ENCODE assay signal across 1 cellular context in the genomic region with DNA sequence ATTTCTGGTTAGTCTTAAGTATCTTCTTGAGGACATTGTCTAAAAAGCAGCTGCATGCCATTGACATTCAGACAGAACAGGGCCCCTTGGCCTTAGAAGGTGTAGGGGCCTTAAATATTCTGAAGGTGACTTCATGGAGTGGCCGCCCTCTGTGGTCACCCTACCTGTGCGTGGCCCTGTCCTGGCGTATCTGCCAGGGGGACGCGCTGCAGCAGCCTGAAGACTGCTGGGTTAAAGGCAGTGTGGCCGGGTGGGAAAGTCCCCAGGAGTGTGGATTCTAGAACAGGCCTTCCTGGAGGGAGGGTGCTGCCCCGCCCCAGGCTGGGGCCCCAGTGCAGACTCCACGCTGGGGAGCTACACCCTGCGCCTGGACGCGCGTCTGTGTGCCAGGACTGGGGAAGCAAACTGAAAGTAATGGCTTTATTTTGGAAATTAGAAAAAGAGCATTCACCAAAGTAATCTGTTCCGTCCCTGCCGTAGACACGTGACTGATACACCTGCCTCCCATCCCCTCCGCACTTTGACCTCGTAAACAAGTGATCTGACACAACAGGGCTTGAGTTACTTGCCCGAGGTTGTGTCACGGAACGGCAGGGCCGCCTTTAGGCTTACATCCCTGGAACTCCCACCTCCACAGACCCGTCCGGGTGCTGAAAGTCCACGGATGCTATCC.
TF ChIP-seq lines count a peak whose summit lies in the region.

No MANE protein-coding gene starts in this region.

TF ChIP-seq in HepG2, 621 proteins besides CTCF, POLR2A, EP300 and RAD21 (continued from another document and continues in another):
- TF ChIP-seq, protein P1, sequence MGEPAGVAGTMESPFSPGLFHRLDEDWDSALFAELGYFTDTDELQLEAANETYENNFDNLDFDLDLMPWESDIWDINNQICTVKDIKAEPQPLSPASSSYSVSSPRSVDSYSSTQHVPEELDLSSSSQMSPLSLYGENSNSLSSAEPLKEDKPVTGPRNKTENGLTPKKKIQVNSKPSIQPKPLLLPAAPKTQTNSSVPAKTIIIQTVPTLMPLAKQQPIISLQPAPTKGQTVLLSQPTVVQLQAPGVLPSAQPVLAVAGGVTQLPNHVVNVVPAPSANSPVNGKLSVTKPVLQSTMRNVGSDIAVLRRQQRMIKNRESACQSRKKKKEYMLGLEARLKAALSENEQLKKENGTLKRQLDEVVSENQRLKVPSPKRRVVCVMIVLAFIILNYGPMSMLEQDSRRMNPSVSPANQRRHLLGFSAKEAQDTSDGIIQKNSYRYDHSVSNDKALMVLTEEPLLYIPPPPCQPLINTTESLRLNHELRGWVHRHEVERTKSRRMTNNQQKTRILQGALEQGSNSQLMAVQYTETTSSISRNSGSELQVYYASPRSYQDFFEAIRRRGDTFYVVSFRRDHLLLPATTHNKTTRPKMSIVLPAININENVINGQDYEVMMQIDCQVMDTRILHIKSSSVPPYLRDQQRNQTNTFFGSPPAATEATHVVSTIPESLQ (CRISPR knock-in tag; conservative IDR thresholded peaks at IDR 0.05): no peak
- TF ChIP-seq, protein P2, sequence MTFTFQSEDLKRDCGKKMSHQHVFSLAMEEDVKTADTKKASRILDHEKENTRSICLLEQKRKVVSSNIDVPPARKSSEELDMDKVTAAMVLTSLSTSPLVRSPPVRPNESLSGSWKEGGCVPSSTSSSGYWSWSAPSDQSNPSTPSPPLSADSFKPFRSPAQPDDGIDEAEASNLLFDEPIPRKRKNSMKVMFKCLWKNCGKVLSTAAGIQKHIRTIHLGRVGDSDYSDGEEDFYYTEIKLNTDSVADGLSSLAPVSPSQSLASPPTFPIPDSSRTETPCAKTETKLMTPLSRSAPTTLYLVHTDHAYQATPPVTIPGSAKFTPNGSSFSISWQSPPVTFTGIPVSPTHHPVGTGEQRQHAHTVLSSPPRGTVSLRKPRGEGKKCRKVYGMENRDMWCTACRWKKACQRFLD (CRISPR knock-in tag; IDR thresholded peaks at IDR 0.05; ENCODE audit: borderline replicate concordance): no peak
- TF ChIP-seq CEBPB (IDR thresholded peaks at IDR 0.05; ENCODE audit: borderline replicate concordance, low read depth, low read length) (peak; percentile 79), IRX3 (CRISPR knock-in tag; IDR thresholded peaks at IDR 0.05; ENCODE audit: borderline replicate concordance, low read depth) (0 out of 2 replicates have a peak, but pooled peaks have one; percentile 54), ELF4 (CRISPR knock-in tag; IDR thresholded peaks at IDR 0.05; ENCODE audit: borderline replicate concordance) (no peak), ARNT (IDR thresholded peaks at IDR 0.05) (no peak), ZBTB7B (CRISPR knock-in tag; IDR thresholded peaks at IDR 0.05) (0 out of 2 replicates have a peak, but pooled peaks have one; percentile 16), ZNF883 (CRISPR knock-in tag; IDR thresholded peaks at IDR 0.05; ENCODE audit: not compliant biosample characterization) (no peak), SP140L (CRISPR knock-in tag; IDR thresholded peaks at IDR 0.05; ENCODE audit: borderline replicate concordance) (no peak), BORCS8-MEF2B (CRISPR knock-in tag; IDR thresholded peaks at IDR 0.05) (peak; percentile 69), KDM3A (CRISPR knock-in tag; IDR thresholded peaks at IDR 0.05; ENCODE audit: low read depth) (0 out of 2 replicates have a peak, but pooled peaks have one; percentile 46), ZNF546 (CRISPR knock-in tag; conservative IDR thresholded peaks at IDR 0.05) (no peak), ZNF138 (CRISPR knock-in tag; IDR thresholded peaks at IDR 0.05; ENCODE audit: low read depth) (no peak; the same call in 1 of the 2 replicates), EHMT2 (IDR thresholded peaks at IDR 0.05; ENCODE audit: borderline replicate concordance, low read depth, low read length) (no peak), MED13 (CRISPR knock-in tag; IDR thresholded peaks at IDR 0.05) (no peak), ZSCAN31 (CRISPR knock-in tag; IDR thresholded peaks at IDR 0.05; ENCODE audit: low read depth) (0 out of 2 replicates have a peak, but pooled peaks have one; percentile 38), ZMYM2 (CRISPR knock-in tag; IDR thresholded peaks at IDR 0.05) (peak; percentile 65), ZNF550 (CRISPR knock-in tag; IDR thresholded peaks at IDR 0.05; ENCODE audit: borderline replicate concordance) (no peak), TBX2 (CRISPR knock-in tag; IDR thresholded peaks at IDR 0.05; ENCODE audit: borderline replicate concordance) (peak; percentile 69), ZNF20 (CRISPR knock-in tag; IDR thresholded peaks at IDR 0.05) (no peak), MAFK (conservative IDR thresholded peaks at IDR 0.05 in 1 of 2, IDR thresholded peaks at IDR 0.05 in 1 of 2; ENCODE audit: low read length in 2 of 2) (no peak), ZNF451 (CRISPR knock-in tag; IDR thresholded peaks at IDR 0.05) (0 out of 2 replicates have a peak, but pooled peaks have one; percentile 24), ATF7 (IDR thresholded peaks at IDR 0.05) (no peak), ATF7 (CRISPR knock-in tag; IDR thresholded peaks at IDR 0.05) (no peak), KLF16 (CRISPR knock-in tag; IDR thresholded peaks at IDR 0.05) (peak in 1 of 2 experiments; percentile 63; a peak in 2 of 4 replicates), SATB2 (CRISPR knock-in tag; IDR thresholded peaks at IDR 0.05) (no peak), ZMAT3 (CRISPR knock-in tag; conservative IDR thresholded peaks at IDR 0.05) (peak; percentile 71; the same call in 1 of the 2 replicates), NBN (conservative IDR thresholded peaks at IDR 0.05) (no peak), MTF2 (CRISPR knock-in tag; IDR thresholded peaks at IDR 0.05; ENCODE audit: borderline replicate concordance) (peak; percentile 49; the same call in 1 of the 2 replicates), ZNF282 (IDR thresholded peaks at IDR 0.05; ENCODE audit: partially characterized antibody) (no peak), ZFP36L2 (CRISPR knock-in tag; IDR thresholded peaks at IDR 0.05) (no peak), FOXJ3 (CRISPR knock-in tag; IDR thresholded peaks at IDR 0.05; ENCODE audit: borderline replicate concordance) (peak; percentile 67; the same call in 1 of the 2 replicates), CENPX (CRISPR knock-in tag; IDR thresholded peaks at IDR 0.05) (no peak), MAFG (CRISPR knock-in tag; IDR thresholded peaks at IDR 0.05) (no peak), ZNF460 (CRISPR knock-in tag; IDR thresholded peaks at IDR 0.05; ENCODE audit: borderline replicate concordance) (no peak), ZSCAN22 (CRISPR knock-in tag; IDR thresholded peaks at IDR 0.05) (no peak), ZNF549 (CRISPR knock-in tag; IDR thresholded peaks at IDR 0.05) (no peak), HNRNPUL1 (IDR thresholded peaks at IDR 0.05; ENCODE audit: low read depth, low read length) (no peak), ZEB1 (IDR thresholded peaks at IDR 0.05; ENCODE audit: insufficient replicate concordance, low read depth) (peak; percentile 84)
- TF ChIP-seq, protein P3, sequence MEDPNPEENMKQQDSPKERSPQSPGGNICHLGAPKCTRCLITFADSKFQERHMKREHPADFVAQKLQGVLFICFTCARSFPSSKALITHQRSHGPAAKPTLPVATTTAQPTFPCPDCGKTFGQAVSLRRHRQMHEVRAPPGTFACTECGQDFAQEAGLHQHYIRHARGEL (CRISPR knock-in tag; IDR thresholded peaks at IDR 0.05): no peak
- TF ChIP-seq, protein P4, sequence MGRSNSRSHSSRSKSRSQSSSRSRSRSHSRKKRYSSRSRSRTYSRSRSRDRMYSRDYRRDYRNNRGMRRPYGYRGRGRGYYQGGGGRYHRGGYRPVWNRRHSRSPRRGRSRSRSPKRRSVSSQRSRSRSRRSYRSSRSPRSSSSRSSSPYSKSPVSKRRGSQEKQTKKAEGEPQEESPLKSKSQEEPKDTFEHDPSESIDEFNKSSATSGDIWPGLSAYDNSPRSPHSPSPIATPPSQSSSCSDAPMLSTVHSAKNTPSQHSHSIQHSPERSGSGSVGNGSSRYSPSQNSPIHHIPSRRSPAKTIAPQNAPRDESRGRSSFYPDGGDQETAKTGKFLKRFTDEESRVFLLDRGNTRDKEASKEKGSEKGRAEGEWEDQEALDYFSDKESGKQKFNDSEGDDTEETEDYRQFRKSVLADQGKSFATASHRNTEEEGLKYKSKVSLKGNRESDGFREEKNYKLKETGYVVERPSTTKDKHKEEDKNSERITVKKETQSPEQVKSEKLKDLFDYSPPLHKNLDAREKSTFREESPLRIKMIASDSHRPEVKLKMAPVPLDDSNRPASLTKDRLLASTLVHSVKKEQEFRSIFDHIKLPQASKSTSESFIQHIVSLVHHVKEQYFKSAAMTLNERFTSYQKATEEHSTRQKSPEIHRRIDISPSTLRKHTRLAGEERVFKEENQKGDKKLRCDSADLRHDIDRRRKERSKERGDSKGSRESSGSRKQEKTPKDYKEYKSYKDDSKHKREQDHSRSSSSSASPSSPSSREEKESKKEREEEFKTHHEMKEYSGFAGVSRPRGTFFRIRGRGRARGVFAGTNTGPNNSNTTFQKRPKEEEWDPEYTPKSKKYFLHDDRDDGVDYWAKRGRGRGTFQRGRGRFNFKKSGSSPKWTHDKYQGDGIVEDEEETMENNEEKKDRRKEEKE (IDR thresholded peaks at IDR 0.05): no peak
- TF ChIP-seq, protein P5, sequence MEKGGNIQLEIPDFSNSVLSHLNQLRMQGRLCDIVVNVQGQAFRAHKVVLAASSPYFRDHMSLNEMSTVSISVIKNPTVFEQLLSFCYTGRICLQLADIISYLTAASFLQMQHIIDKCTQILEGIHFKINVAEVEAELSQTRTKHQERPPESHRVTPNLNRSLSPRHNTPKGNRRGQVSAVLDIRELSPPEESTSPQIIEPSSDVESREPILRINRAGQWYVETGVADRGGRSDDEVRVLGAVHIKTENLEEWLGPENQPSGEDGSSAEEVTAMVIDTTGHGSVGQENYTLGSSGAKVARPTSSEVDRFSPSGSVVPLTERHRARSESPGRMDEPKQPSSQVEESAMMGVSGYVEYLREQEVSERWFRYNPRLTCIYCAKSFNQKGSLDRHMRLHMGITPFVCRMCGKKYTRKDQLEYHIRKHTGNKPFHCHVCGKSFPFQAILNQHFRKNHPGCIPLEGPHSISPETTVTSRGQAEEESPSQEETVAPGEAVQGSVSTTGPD (CRISPR knock-in tag; IDR thresholded peaks at IDR 0.05): no peak
- TF ChIP-seq, protein P6, sequence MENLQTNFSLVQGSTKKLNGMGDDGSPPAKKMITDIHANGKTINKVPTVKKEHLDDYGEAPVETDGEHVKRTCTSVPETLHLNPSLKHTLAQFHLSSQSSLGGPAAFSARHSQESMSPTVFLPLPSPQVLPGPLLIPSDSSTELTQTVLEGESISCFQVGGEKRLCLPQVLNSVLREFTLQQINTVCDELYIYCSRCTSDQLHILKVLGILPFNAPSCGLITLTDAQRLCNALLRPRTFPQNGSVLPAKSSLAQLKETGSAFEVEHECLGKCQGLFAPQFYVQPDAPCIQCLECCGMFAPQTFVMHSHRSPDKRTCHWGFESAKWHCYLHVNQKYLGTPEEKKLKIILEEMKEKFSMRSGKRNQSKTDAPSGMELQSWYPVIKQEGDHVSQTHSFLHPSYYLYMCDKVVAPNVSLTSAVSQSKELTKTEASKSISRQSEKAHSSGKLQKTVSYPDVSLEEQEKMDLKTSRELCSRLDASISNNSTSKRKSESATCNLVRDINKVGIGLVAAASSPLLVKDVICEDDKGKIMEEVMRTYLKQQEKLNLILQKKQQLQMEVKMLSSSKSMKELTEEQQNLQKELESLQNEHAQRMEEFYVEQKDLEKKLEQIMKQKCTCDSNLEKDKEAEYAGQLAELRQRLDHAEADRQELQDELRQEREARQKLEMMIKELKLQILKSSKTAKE (CRISPR knock-in tag; IDR thresholded peaks at IDR 0.05; ENCODE audit: borderline replicate concordance): peak; percentile 57; the same call in 1 of the 2 replicates
- TF ChIP-seq, protein P7, sequence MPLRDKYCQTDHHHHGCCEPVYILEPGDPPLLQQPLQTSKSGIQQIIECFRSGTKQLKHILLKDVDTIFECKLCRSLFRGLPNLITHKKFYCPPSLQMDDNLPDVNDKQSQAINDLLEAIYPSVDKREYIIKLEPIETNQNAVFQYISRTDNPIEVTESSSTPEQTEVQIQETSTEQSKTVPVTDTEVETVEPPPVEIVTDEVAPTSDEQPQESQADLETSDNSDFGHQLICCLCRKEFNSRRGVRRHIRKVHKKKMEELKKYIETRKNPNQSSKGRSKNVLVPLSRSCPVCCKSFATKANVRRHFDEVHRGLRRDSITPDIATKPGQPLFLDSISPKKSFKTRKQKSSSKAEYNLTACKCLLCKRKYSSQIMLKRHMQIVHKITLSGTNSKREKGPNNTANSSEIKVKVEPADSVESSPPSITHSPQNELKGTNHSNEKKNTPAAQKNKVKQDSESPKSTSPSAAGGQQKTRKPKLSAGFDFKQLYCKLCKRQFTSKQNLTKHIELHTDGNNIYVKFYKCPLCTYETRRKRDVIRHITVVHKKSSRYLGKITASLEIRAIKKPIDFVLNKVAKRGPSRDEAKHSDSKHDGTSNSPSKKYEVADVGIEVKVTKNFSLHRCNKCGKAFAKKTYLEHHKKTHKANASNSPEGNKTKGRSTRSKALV (CRISPR knock-in tag; IDR thresholded peaks at IDR 0.05): no peak
- TF ChIP-seq, protein P8, sequence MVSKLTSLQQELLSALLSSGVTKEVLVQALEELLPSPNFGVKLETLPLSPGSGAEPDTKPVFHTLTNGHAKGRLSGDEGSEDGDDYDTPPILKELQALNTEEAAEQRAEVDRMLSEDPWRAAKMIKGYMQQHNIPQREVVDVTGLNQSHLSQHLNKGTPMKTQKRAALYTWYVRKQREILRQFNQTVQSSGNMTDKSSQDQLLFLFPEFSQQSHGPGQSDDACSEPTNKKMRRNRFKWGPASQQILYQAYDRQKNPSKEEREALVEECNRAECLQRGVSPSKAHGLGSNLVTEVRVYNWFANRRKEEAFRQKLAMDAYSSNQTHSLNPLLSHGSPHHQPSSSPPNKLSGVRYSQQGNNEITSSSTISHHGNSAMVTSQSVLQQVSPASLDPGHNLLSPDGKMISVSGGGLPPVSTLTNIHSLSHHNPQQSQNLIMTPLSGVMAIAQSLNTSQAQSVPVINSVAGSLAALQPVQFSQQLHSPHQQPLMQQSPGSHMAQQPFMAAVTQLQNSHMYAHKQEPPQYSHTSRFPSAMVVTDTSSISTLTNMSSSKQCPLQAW (CRISPR knock-in tag; IDR thresholded peaks at IDR 0.05): peak; percentile 15; the same call in 1 of the 2 replicates
- TF ChIP-seq, protein P9, sequence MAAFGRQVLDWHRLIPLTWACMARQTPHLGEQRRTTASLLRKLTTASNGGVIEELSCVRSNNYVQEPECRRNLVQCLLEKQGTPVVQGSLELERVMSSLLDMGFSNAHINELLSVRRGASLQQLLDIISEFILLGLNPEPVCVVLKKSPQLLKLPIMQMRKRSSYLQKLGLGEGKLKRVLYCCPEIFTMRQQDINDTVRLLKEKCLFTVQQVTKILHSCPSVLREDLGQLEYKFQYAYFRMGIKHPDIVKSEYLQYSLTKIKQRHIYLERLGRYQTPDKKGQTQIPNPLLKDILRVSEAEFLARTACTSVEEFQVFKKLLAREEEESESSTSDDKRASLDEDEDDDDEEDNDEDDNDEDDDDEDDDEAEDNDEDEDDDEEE (CRISPR knock-in tag; IDR thresholded peaks at IDR 0.05): no peak; the same call in 1 of the 2 replicates
- TF ChIP-seq, protein P10, sequence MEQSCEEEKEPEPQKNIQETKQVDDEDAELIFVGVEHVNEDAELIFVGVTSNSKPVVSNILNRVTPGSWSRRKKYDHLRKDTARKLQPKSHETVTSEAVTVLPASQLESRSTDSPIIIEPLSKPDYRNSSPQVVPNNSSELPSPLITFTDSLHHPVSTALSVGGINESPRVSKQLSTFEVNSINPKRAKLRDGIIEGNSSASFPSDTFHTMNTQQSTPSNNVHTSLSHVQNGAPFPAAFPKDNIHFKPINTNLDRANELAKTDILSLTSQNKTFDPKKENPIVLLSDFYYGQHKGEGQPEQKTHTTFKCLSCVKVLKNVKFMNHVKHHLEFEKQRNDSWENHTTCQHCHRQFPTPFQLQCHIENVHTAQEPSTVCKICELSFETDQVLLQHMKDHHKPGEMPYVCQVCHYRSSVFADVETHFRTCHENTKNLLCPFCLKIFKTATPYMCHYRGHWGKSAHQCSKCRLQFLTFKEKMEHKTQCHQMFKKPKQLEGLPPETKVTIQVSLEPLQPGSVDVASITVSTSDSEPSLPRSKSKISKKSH (CRISPR knock-in tag; IDR thresholded peaks at IDR 0.05; ENCODE audit: borderline replicate concordance): no peak
